1 cellular context compared by ENCODE assay signal in genomic region chr16:73059779-73060178, GRCh38.
TF ChIP-seq lines count a peak whose summit lies in the region.

No MANE protein-coding gene starts in this region.

TF ChIP-seq in liver, 16 proteins besides CTCF, POLR2A, EP300 and RAD21 (continued from another document):
- TF ChIP-seq REST (IDR thresholded peaks at IDR 0.05): no peak
- no peak for TF ChIP-seq MAX (IDR thresholded peaks at IDR 0.05)
- no peak for TF ChIP-seq ATF3 (IDR thresholded peaks at IDR 0.05)
